ENCODE assay signal across 21 cellular contexts in genomic region chr17:1890758-1891450, GRCh38.
A peak's percentile ranks its signal among the peaks of the same experiment; 100 is the strongest.
DNase-seq lines count a peak whose midpoint lies in the region; ATAC-seq lines count a peak whose summit lies in the region.
"Had no signal": no experiment of that assay in that cellular context is flagged by ENCODE, and none has a peak within 500 bp of the region (broad histone marks: within the 10 kb centered on the region; RNA-seq: fewer than 3 reads in every experiment).

No MANE protein-coding gene starts in this region.

- H3K27ac Mint-ChIP-seq in T-helper 2 cell treated with Interferon-gamma antibody and Interleukin-4, amounts not matched to agents 5 μg/mL and 100 μg/mL, for 36 hours, result peak overlapping the region; percentile 71
- H3K27ac Mint-ChIP-seq in activated naive CD8-positive, alpha-beta T cell treated with anti-CD3 and anti-CD28 coated beads, Interleukin-2, amount 50 U/mL, for 24 hours, result peak overlapping the region; percentile 76

- peaks cover 43% of the 10 kb centered on the region for H3K36me3 Mint-ChIP-seq in activated T-cell treated with anti-CD3 and anti-CD28 coated beads, Interleukin-2, amount 50 U/mL, for 4 hours (ENCODE audit: insufficient read depth)
- H3K36me3 Mint-ChIP-seq in T-helper 2 cell treated with Interferon-gamma antibody and Interleukin-4, amounts not matched to agents 5 μg/mL and 100 μg/mL, for 36 hours (ENCODE audit: low read depth), result peaks cover 62% of the 10 kb centered on the region
- peaks cover 47% of the 10 kb centered on the region for H3K36me3 Mint-ChIP-seq in activated naive CD8-positive, alpha-beta T cell treated with anti-CD3 and anti-CD28 coated beads, Interleukin-2, amount 50 U/mL, for 24 hours (ENCODE audit: low read depth)

- H3K27me3 Mint-ChIP-seq in activated T-cell treated with anti-CD3 and anti-CD28 coated beads, Interleukin-2, amount 50 U/mL, for 4 hours (ENCODE audit: low read depth), result no peaks in the 10 kb centered on the region
- H3K27me3 Mint-ChIP-seq in T-helper 2 cell treated with Interferon-gamma antibody and Interleukin-4, amounts not matched to agents 5 μg/mL and 100 μg/mL, for 36 hours (ENCODE audit: low read depth), result no peaks in the 10 kb centered on the region
- H3K27me3 Mint-ChIP-seq in activated naive CD8-positive, alpha-beta T cell treated with anti-CD3 and anti-CD28 coated beads, Interleukin-2, amount 50 U/mL, for 24 hours, result no peaks in the 10 kb centered on the region

- H3K4me1 Mint-ChIP-seq in activated T-cell treated with anti-CD3 and anti-CD28 coated beads, Interleukin-2, amount 50 U/mL, for 4 hours (ENCODE audit: low read depth), result peaks cover 7% of the 10 kb centered on the region
- H3K4me1 Mint-ChIP-seq in T-helper 2 cell treated with Interferon-gamma antibody and Interleukin-4, amounts not matched to agents 5 μg/mL and 100 μg/mL, for 36 hours (ENCODE audit: low read depth), result peaks cover 7% of the 10 kb centered on the region
- H3K4me1 Mint-ChIP-seq in activated naive CD8-positive, alpha-beta T cell treated with anti-CD3 and anti-CD28 coated beads, Interleukin-2, amount 50 U/mL, for 24 hours, result peaks cover 6% of the 10 kb centered on the region
- H3K4me1 Mint-ChIP-seq: neural crest cell had no signal

- no peak for DNase-seq in activated T-cell treated with anti-CD3 and anti-CD28 coated beads, Interleukin-2, amount 50 U/mL, for 4 hours
- DNase-seq in activated T-cell treated with anti-CD3 and anti-CD28 coated beads, Interleukin-2, amount 50 U/mL, for 48 hours, result no peak
- DNase-seq in T-helper 2 cell treated with Interferon-gamma antibody and Interleukin-4, amounts not matched to agents 5 μg/mL and 100 μg/mL, for 36 hours (ENCODE audit: low spot score), result no peak
- no peak for DNase-seq in activated naive CD8-positive, alpha-beta T cell treated with anti-CD3 and anti-CD28 coated beads, Interleukin-2, amount 50 U/mL, for 24 hours
- no peak for DNase-seq in stimulated activated naive CD8-positive, alpha-beta T cell treated with anti-CD3 and anti-CD28 coated beads, Interleukin-15, Interleukin-2, amounts not matched to agents 100 U/mL and 50 U/mL, for 24 hours
- no peak for DNase-seq in effector CD8-positive, alpha-beta T cell (lab: John Stamatoyannopoulos, UW)
- DNase-seq in NCI-H146 (lab: John Stamatoyannopoulos, UW), result no peak
- DNase-seq: activated CD4-positive, alpha-beta T cell treated with anti-CD3 and anti-CD28 coated beads, Interleukin-2, amount 50 U/mL, for 48 hours; adrenal gland; DMS79 treated with DMSO at 0.1 percent for 48 hours; erythroblast; foreskin melanocyte; HCEC 1CT; mesendoderm; NCI-H1436; NCI-H526 treated with DMSO at 0.1 percent for 48 hours; psoas muscle; stimulated activated CD4-positive, alpha-beta T cell treated with anti-CD3 and anti-CD28 coated beads, Interleukin-2, amount 100 ng/mL, for 48 hours; uterus had no signal

- H3K9me3 Mint-ChIP-seq in activated T-cell treated with anti-CD3 and anti-CD28 coated beads, Interleukin-2, amount 50 U/mL, for 4 hours, result no peaks in the 10 kb centered on the region
- H3K9me3 Mint-ChIP-seq in T-helper 2 cell treated with Interferon-gamma antibody and Interleukin-4, amounts not matched to agents 5 μg/mL and 100 μg/mL, for 36 hours, result no peaks in the 10 kb centered on the region
- H3K9me3 Mint-ChIP-seq in activated naive CD8-positive, alpha-beta T cell treated with anti-CD3 and anti-CD28 coated beads, Interleukin-2, amount 50 U/mL, for 24 hours, result no peaks in the 10 kb centered on the region
- H3K9me3 Mint-ChIP-seq: neural crest cell had no signal

- no peak overlapping the region for H3K4me3 Mint-ChIP-seq in activated T-cell treated with anti-CD3 and anti-CD28 coated beads, Interleukin-2, amount 50 U/mL, for 4 hours
- peak overlapping the region; percentile 10 for H3K4me3 Mint-ChIP-seq in T-helper 2 cell treated with Interferon-gamma antibody and Interleukin-4, amounts not matched to agents 5 μg/mL and 100 μg/mL, for 36 hours
- peak overlapping the region; percentile 2 for H3K4me3 Mint-ChIP-seq in activated naive CD8-positive, alpha-beta T cell treated with anti-CD3 and anti-CD28 coated beads, Interleukin-2, amount 50 U/mL, for 24 hours
- H3K4me3 Mint-ChIP-seq: neural crest cell had no signal

- peak; percentile 89 to 96 for ATAC-seq in activated T-cell treated with anti-CD3 and anti-CD28 coated beads, Interleukin-2, amount 50 U/mL, for 4 hours
- ATAC-seq in activated naive CD8-positive, alpha-beta T cell treated with anti-CD3 and anti-CD28 coated beads, Interleukin-2, amount 50 U/mL, for 24 hours, result peak; percentile 80
- ATAC-seq in stimulated activated naive CD8-positive, alpha-beta T cell treated with anti-CD3 and anti-CD28 coated beads, Interleukin-15, Interleukin-2, amounts not matched to agents 100 U/mL and 50 U/mL, for 24 hours, result peak; percentile 87
- no peak for ATAC-seq in GM21619 (IDR thresholded peaks at IDR 0.05; ENCODE audit: unreplicated experiment)
- ATAC-seq: psoas muscle had no signal
